8 cellular contexts compared by ENCODE assay signal in genomic region chr3:115658337-115659181, GRCh38.
A peak's percentile ranks its signal among the peaks of the same experiment; 100 is the strongest.
DNase-seq lines count a peak whose midpoint lies in the region; ATAC-seq lines count a peak whose summit lies in the region.

No MANE protein-coding gene starts in this region.

- peak overlapping the region; percentile 97 for H3K27ac Mint-ChIP-seq in effector memory CD8-positive, alpha-beta T cell
- peak overlapping the region; percentile 99 for H3K27ac Mint-ChIP-seq in memory B cell

- peak; percentile 89 for ATAC-seq in HG03432 (IDR thresholded peaks at IDR 0.05; ENCODE audit: unreplicated experiment)
- peak; percentile 90 for ATAC-seq in effector memory CD8-positive, alpha-beta T cell (replicated peaks)
- peak; percentile 95 for ATAC-seq in memory B cell (ENCODE audit: low read depth)

- H3K4me1 Mint-ChIP-seq in effector memory CD8-positive, alpha-beta T cell (ENCODE audit: low read depth in 2 of 2), result peaks cover 15 to 28% of the 10 kb centered on the region in 2 donors
- peaks cover 27% of the 10 kb centered on the region for H3K4me1 Mint-ChIP-seq in memory B cell

- no peaks in the 10 kb centered on the region for H3K27me3 Mint-ChIP-seq in effector memory CD8-positive, alpha-beta T cell
- no peaks in the 10 kb centered on the region for H3K27me3 Mint-ChIP-seq in memory B cell

- DNase-seq in AML-193 (lab: John Stamatoyannopoulos, UW), result peak; percentile 57 to 68
- peak; percentile 48 for DNase-seq in GM19238 (ENCODE audit: insufficient read length, low spot score)
- peak; percentile 85 for DNase-seq in NCI-H69 (lab: John Stamatoyannopoulos, UW)
- DNase-seq in activated CD8-positive, alpha-beta memory T cell treated with anti-CD3 and anti-CD28 coated beads for 4 hours (ENCODE audit: low read depth in 2 of 2), result peak; percentile 34 to 49
- DNase-seq in effector memory CD8-positive, alpha-beta T cell, result peak; percentile 58 to 64 (median 63)
- peak; percentile 68 to 74 for DNase-seq in memory B cell (ENCODE audit: low spot score in 2 of 2)
- DNase-seq in stimulated activated CD8-positive, alpha-beta memory T cell treated with anti-CD3 and anti-CD28 coated beads, Interleukin-12 subunit alpha, Interleukin-12 subunit beta, amount 100 ng/mL, for 1 hour (ENCODE audit: low read depth), result peak; percentile 48

- H3K4me3 Mint-ChIP-seq in effector memory CD8-positive, alpha-beta T cell, result peak overlapping the region; percentile 77 to 82
- peak overlapping the region; percentile 97 for H3K4me3 Mint-ChIP-seq in memory B cell

- peaks cover 3% of the 10 kb centered on the region for H3K36me3 Mint-ChIP-seq in effector memory CD8-positive, alpha-beta T cell (ENCODE audit: insufficient read depth)
- H3K36me3 Mint-ChIP-seq in memory B cell, result no peaks in the 10 kb centered on the region

- no peaks in the 10 kb centered on the region for H3K9me3 Mint-ChIP-seq in effector memory CD8-positive, alpha-beta T cell
- H3K9me3 Mint-ChIP-seq in memory B cell, result no peaks in the 10 kb centered on the region

Comparison
In these comparisons a context has a peak if more than half of its experiments do, and no peak if none do; other contexts are left out.
1. Peak in every context shown above with its lines: DNase-seq and ATAC-seq.